11 cellular contexts compared by ENCODE assay signal in the genomic region with DNA sequence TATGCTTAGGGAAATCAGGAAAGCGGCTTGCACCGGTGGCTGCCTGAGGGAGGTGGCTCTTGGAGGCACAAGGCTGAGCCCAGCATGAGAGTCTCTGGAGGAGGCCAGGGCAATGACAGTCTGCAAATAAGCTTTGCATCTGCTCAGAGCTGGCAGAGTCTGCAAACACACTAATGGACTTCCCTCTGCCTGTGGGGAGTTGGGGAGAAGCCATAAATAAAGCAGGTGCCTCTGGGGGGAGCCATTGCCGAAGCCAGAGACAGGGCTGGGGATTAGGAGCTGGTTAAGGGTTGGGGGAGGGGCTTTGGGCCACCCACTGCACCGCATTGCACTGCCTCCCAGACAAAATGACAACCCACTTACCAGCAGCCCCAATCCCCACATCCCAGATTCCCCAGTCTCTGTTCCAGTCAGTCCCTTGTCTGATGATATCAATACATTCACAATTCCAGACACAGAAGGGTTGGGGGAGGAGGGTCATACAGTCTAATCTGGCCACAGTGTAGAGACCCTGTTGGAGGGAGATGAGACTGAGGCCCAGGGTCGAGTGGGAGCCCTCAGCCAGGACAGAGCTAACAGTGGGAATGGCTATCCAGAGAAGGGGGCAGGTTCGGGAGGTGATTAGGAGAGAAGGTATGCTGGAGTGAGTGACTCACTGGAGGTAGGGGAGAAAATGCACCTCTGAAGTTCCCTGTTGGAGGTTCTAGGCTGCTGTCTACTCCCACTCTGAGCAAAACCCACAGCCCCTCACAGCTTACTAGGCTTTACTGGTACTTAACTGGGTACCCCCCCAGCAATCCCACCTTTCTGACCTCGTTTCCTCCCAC. TPM values are rescaled to one million over a fixed set of nuclear protein-coding genes. Genes with fewer than 3 reads are reported as not detected.
A peak's percentile ranks its signal among the peaks of the same experiment; 100 is the strongest.
DNase-seq lines count a peak whose midpoint lies in the region; ATAC-seq and TF ChIP-seq lines count a peak whose summit lies in the region.
"Had no signal": no experiment of that assay in that cellular context is flagged by ENCODE, and none has a peak within 500 bp of the region (broad histone marks: within the 10 kb centered on the region; RNA-seq: fewer than 3 reads in every experiment).

No MANE protein-coding gene starts in this region.

- POLR2A ChIA-PET in activated CD4-positive, alpha-beta T cell treated with anti-CD3 and anti-CD28 coated beads, Interleukin-2, amount 10 ng/mL, durations not matched to agents 7 days and 5 days (lab: Charles Lee) = no interaction called here

- DNase-seq in G401 (ENCODE audit: low spot score) (peak; percentile 61), KBM-7 (peak; percentile 66), islet precursor cell (peak; percentile 73), Ammon's horn (ENCODE audit: low spot score) (no peak), hypothalamus (lab: John Stamatoyannopoulos, UW) (no peak)
- no peak for DNase-seq in activated CD4-positive, alpha-beta T cell treated with anti-CD3 and anti-CD28 coated beads, Interleukin-2, amount 10 ng/mL, durations not matched to agents 7 days and 5 days

- in situ Hi-C loops in G401 (cut with HindIII; ENCODE audit: low sequenced_read_pairs) = loop anchor here (10.0 kb wide), 1 partner anchor 116 kb away; no protein-coding TSS in a partner anchor
- in situ Hi-C loops in KBM-7 (cut with MboI; ENCODE audit: low pct_unique_long_range_greater_than_20kb, low sequenced_read_pairs) = no loop called here

- no peaks in the 10 kb centered on the region for H3K36me3 Mint-ChIP-seq in activated CD4-positive, alpha-beta T cell treated with anti-CD3 and anti-CD28 coated beads, Interleukin-2, amount 10 ng/mL, durations not matched to agents 7 days and 5 days (ENCODE audit: low read depth)

- no peak overlapping the region for H3K4me3 ChIP-seq in OCI-LY3 (ENCODE audit: low read length)
- H3K4me3 ChIP-seq: esophagus muscularis mucosa, SJSA1 had no signal

- CTCF ChIA-PET in activated CD4-positive, alpha-beta T cell treated with anti-CD3 and anti-CD28 coated beads, Interleukin-2, amount 10 ng/mL, durations not matched to agents 7 days and 5 days (lab: Charles Lee) = interaction anchor here (0.5 to 1.6 kb wide), 2 partner anchors 12 to 350 kb away, joined by 3 to 4 read pairs; no protein-coding TSS in a partner anchor

- no peak overlapping the region for H3K27ac Mint-ChIP-seq in activated CD4-positive, alpha-beta T cell treated with anti-CD3 and anti-CD28 coated beads, Interleukin-2, amount 10 ng/mL, durations not matched to agents 7 days and 5 days
- H3K27ac Mint-ChIP-seq: activated T-helper 17 cell treated with anti-CD3 and anti-CD28 coated beads, Interleukin-2, amount 50 U/mL, for 72 hours had no signal

- no peaks in the 10 kb centered on the region for H3K27me3 ChIP-seq in OCI-LY3 (ENCODE audit: low read depth, low read length)

- H3K36me3 ChIP-seq in OCI-LY3 (replicated peaks; ENCODE audit: low read depth, low read length) = peaks cover 72% of the 10 kb centered on the region
- H3K36me3 ChIP-seq: esophagus muscularis mucosa, SJSA1 had no signal

- H3K4me2 ChIP-seq in OCI-LY3 (ENCODE audit: low read length) = no peak overlapping the region

- ATAC-seq in GM18861 (IDR thresholded peaks at IDR 0.05; ENCODE audit: unreplicated experiment) = no peak
- ATAC-seq: activated T-helper 17 cell treated with anti-CD3 and anti-CD28 coated beads, Interleukin-2, amount 50 U/mL, for 72 hours had no signal

- H3K4me1 Mint-ChIP-seq in activated CD4-positive, alpha-beta T cell treated with anti-CD3 and anti-CD28 coated beads, Interleukin-2, amount 10 ng/mL, durations not matched to agents 7 days and 5 days = peaks cover 1% of the 10 kb centered on the region
- H3K4me1 Mint-ChIP-seq: activated T-helper 17 cell treated with anti-CD3 and anti-CD28 coated beads, Interleukin-2, amount 50 U/mL, for 72 hours had no signal

- H3K4me1 ChIP-seq in OCI-LY3 (ENCODE audit: low read length) = peaks cover 6% of the 10 kb centered on the region; the same call in 1 of the 2 replicates
- H3K4me1 ChIP-seq: esophagus muscularis mucosa, SJSA1 had no signal

- peaks cover 39% of the 10 kb centered on the region for H3K27me3 Mint-ChIP-seq in activated CD4-positive, alpha-beta T cell treated with anti-CD3 and anti-CD28 coated beads, Interleukin-2, amount 10 ng/mL, durations not matched to agents 7 days and 5 days

- H4K20me1 ChIP-seq in OCI-LY3 (ENCODE audit: insufficient read depth, low read length) = peaks cover 91% of the 10 kb centered on the region

- peak; percentile 43 for TF ChIP-seq CTCF in OCI-LY3 (IDR thresholded peaks at IDR 0.05; ENCODE audit: low read depth, low read length)

- no peak overlapping the region for H3K9ac ChIP-seq in OCI-LY3 (ENCODE audit: low read length)

- H3K9me3 Mint-ChIP-seq in activated CD4-positive, alpha-beta T cell treated with anti-CD3 and anti-CD28 coated beads, Interleukin-2, amount 10 ng/mL, durations not matched to agents 7 days and 5 days = no peaks in the 10 kb centered on the region
- H3K9me3 Mint-ChIP-seq: activated T-helper 17 cell treated with anti-CD3 and anti-CD28 coated beads, Interleukin-2, amount 50 U/mL, for 72 hours had no signal

- no peaks in the 10 kb centered on the region for H3K9me3 ChIP-seq in OCI-LY3 (ENCODE audit: insufficient read depth, low read length)
- H3K9me3 ChIP-seq: esophagus muscularis mucosa, SJSA1 had no signal

- no peak overlapping the region for H2AFZ ChIP-seq in OCI-LY3 (ENCODE audit: low read depth, low read length)

- H3K4me3 Mint-ChIP-seq in activated CD4-positive, alpha-beta T cell treated with anti-CD3 and anti-CD28 coated beads, Interleukin-2, amount 10 ng/mL, durations not matched to agents 7 days and 5 days = no peak overlapping the region
- H3K4me3 Mint-ChIP-seq: activated T-helper 17 cell treated with anti-CD3 and anti-CD28 coated beads, Interleukin-2, amount 50 U/mL, for 72 hours had no signal

- H3K79me2 ChIP-seq in OCI-LY3 (ENCODE audit: low read length) = peaks cover 100% of the 10 kb centered on the region

- no peak overlapping the region for H3K27ac ChIP-seq in OCI-LY3 (ENCODE audit: low read length)
- H3K27ac ChIP-seq: esophagus muscularis mucosa, SJSA1 had no signal

RNA-seq across cellular contexts. Expression of gene PAX5, which starts 53.7 kb away (rescaled TPM):
- total RNA-seq in G401 (2014; rRNA removed; shearing (Covaris generic)) = not detected in 2 replicates
- total RNA-seq in activated CD4-positive, alpha-beta T cell treated with anti-CD3 and anti-CD28 coated beads, Interleukin-2, amount 10 ng/mL, durations not matched to agents 7 days and 5 days = under 1 TPM; 0.10 to 0.12 TPM
- total RNA-seq: SJSA1 had no signal

Comparison
In these comparisons a context has a peak if more than half of its experiments do, and no peak if none do; other contexts are left out.
1. DNase-seq: peak in G401 (single experiment), KBM-7 (single experiment) and islet precursor cell (single experiment); none in Ammon's horn (single experiment), hypothalamus (0 of 51) and activated CD4-positive, alpha-beta T cell treated with anti-CD3 and anti-CD28 coated beads, Interleukin-2, amount 10 ng/mL, durations not matched to agents 7 days and 5 days (single experiment).